In the genomic region with DNA sequence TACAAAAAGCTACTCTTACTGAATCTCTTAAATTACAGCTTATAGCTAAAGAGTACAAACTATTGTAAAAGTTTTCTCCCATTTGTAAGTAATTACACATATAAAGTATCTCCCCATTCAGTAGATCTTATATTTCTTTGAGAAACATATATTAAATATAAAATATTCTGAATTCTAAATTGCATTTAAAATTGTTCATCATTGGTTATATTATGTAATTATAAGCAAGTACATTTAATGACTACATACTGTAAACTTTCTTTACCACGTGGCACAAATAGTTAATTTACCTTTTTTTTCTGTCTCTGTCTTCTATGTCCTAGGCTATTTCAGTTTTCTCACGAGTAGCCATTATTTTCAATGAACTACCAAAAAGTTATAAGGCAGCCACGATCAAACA, we compare ENCODE assay signal across 11 cellular contexts.
"Had no signal": no experiment of that assay in that cellular context is flagged by ENCODE, and none has a peak within 500 bp of the region (broad histone marks: within the 10 kb centered on the region; RNA-seq: fewer than 3 reads in every experiment).

No MANE protein-coding gene starts in this region.

- DNase-seq: GM23248, GOT3, H7, H9, HCEC 1CT, HFFc6 had no signal

- FAIRE-seq: H1, H54 had no signal

- H3K9ac ChIP-seq: GM23248 had no signal

- H3K9me3 ChIP-seq: HAP-1 had no signal

- H3K27ac ChIP-seq: GM23248 had no signal

- H3K27ac Mint-ChIP-seq: GM23338, H9, HFFc6 had no signal

- H2AFZ ChIP-seq: GM23248, GM23338 had no signal

- H3K4me1 ChIP-seq: HAP-1 had no signal

- ATAC-seq: GM23338, HCT116 had no signal

- H3K4me1 Mint-ChIP-seq: GM23338, H9 had no signal

- H3K4me3 Mint-ChIP-seq: GM23338, H9, HFFc6 had no signal

- H3K9me3 Mint-ChIP-seq: HFFc6 had no signal

- H3K4me3 ChIP-seq: GM23248, GM23338, HAP-1 had no signal

- H3K36me3 ChIP-seq: HAP-1 had no signal

- H3K4me2 ChIP-seq: GM23338 had no signal
